ENCODE assay signal across 8 cellular contexts in genomic region chr21:34844924-34845238, GRCh38.
DNase-seq lines count a peak whose midpoint lies in the region; ATAC-seq and TF ChIP-seq lines count a peak whose summit lies in the region.
"Had no signal": no experiment of that assay in that cellular context is flagged by ENCODE, and none has a peak within 500 bp of the region (broad histone marks: within the 10 kb centered on the region; RNA-seq: fewer than 3 reads in every experiment).

No MANE protein-coding gene starts in this region.

- no peaks in the 10 kb centered on the region for H3K27me3 Mint-ChIP-seq in dendritic cell treated with granulocyte-macrophage colony-stimulating factor and Interleukin-4, amounts not matched to agents 40 ng/mL and 50 ng/mL, for 4 days
- H3K27me3 Mint-ChIP-seq in immature natural killer cell (ENCODE audit: low read depth in 3 of 3), result peaks cover 0 to 16% (median 6%) of the 10 kb centered on the region in 3 donors

- H3K4me1 Mint-ChIP-seq in dendritic cell treated with granulocyte-macrophage colony-stimulating factor and Interleukin-4, amounts not matched to agents 40 ng/mL and 50 ng/mL, for 4 days (ENCODE audit: low read depth), result peaks cover 78% of the 10 kb centered on the region
- H3K4me1 Mint-ChIP-seq in immature natural killer cell, result peaks cover 43 to 45% of the 10 kb centered on the region in 2 donors

- H3K79me2 ChIP-seq in KMS-11 (ENCODE audit: insufficient read depth, low read depth), result no peaks in the 10 kb centered on the region

- peak overlapping the region; percentile 83 for H3K4me2 ChIP-seq in KMS-11

- H3K36me3 ChIP-seq in KMS-11 (ENCODE audit: insufficient read depth), result no peaks in the 10 kb centered on the region

- H3K27ac ChIP-seq in KMS-11 (peak overlapping the region; percentile 23; the same call in 1 of the 2 replicates), skin epidermis (peak overlapping the region in 16 of 21 experiments; percentile 20 to 76 (median 52))

- peak overlapping the region; percentile 23 for H3K4me3 Mint-ChIP-seq in dendritic cell treated with granulocyte-macrophage colony-stimulating factor and Interleukin-4, amounts not matched to agents 40 ng/mL and 50 ng/mL, for 4 days
- H3K4me3 Mint-ChIP-seq in immature natural killer cell, result peak overlapping the region in 1 of 5 donors; percentile 9

- ATAC-seq in HG03457 (IDR thresholded peaks at IDR 0.05; ENCODE audit: unreplicated experiment), result no peak

- no peak for TF ChIP-seq CTCF in KMS-11 (conservative IDR thresholded peaks at IDR 0.05; ENCODE audit: low read depth, low read length)

- DNase-seq in NCI-H510A (lab: John Stamatoyannopoulos, UW) (peak; percentile 46), immature natural killer cell (no peak)
- no peak for DNase-seq in activated effector memory CD4-positive, alpha-beta T cell treated with Interleukin-2 at 50 U/mL for 16 hours
- DNase-seq: activated CD4-positive, alpha-beta T cell treated with anti-CD3 and anti-CD28 coated beads for 4 hours had no signal

- H3K36me3 Mint-ChIP-seq in dendritic cell treated with granulocyte-macrophage colony-stimulating factor and Interleukin-4, amounts not matched to agents 40 ng/mL and 50 ng/mL, for 4 days (ENCODE audit: low read depth), result peaks cover 91% of the 10 kb centered on the region
- H3K36me3 Mint-ChIP-seq in immature natural killer cell, result peaks cover 6 to 31% (median 10%) of the 10 kb centered on the region in 3 donors

- no peaks in the 10 kb centered on the region for H3K9me3 Mint-ChIP-seq in dendritic cell treated with granulocyte-macrophage colony-stimulating factor and Interleukin-4, amounts not matched to agents 40 ng/mL and 50 ng/mL, for 4 days
- H3K9me3 Mint-ChIP-seq in immature natural killer cell, result no peaks in the 10 kb centered on the region

- no peaks in the 10 kb centered on the region for H3K27me3 ChIP-seq in KMS-11 (ENCODE audit: insufficient read depth, low read depth)

- intact Hi-C loops in dendritic cell treated with granulocyte-macrophage colony-stimulating factor and Interleukin-4, amounts not matched to agents 40 ng/mL and 50 ng/mL, for 4 days (cut with micrococcal nuclease), result no loop called here

- H3K9ac ChIP-seq in KMS-11, result no peak overlapping the region

- H2AFZ ChIP-seq in KMS-11 (ENCODE audit: low read depth), result peak overlapping the region; percentile 45

- H3K4me3 ChIP-seq in KMS-11 (IDR thresholded peaks at IDR 0.05; ENCODE audit: insufficient read depth, low read depth, low read length) (no peak overlapping the region), skin epidermis (no peak overlapping the region)

- no peaks in the 10 kb centered on the region for H4K20me1 ChIP-seq in KMS-11 (ENCODE audit: insufficient read depth)

- peak overlapping the region; percentile 86 for H3K27ac Mint-ChIP-seq in dendritic cell treated with granulocyte-macrophage colony-stimulating factor and Interleukin-4, amounts not matched to agents 40 ng/mL and 50 ng/mL, for 4 days
- H3K27ac Mint-ChIP-seq in immature natural killer cell, result peak overlapping the region in 2 of 6 donors; percentile 61 to 70

- peaks cover 51% of the 10 kb centered on the region for H3K4me1 ChIP-seq in KMS-11 (ENCODE audit: low read depth, poor library complexity, severe bottlenecking)
